In genomic region chr22:19463491-19464469, GRCh38 we compare ENCODE assay signal across 12 cellular contexts. TPM values are rescaled to one million over a fixed set of nuclear protein-coding genes. Genes with fewer than 3 reads are reported as not detected.
DNase-seq lines count a peak whose midpoint lies in the region; ATAC-seq lines count a peak whose summit lies in the region.
"Had no signal": no experiment of that assay in that cellular context is flagged by ENCODE, and none has a peak within 500 bp of the region (broad histone marks: within the 10 kb centered on the region; RNA-seq: fewer than 3 reads in every experiment).

No MANE protein-coding gene starts in this region.

- DNase-seq in Right ventricle myocardium superior (peak; percentile 74), cardiac septum (ENCODE audit: low spot score) (no peak), amniotic stem cell (lab: John Stamatoyannopoulos, UW) (peak; percentile 59), iris pigment epithelial cell (ENCODE audit: low read depth) (peak; percentile 83), NCI-H187 treated with DMSO at 0.1 percent for 48 hours (lab: John Stamatoyannopoulos, UW) (no peak), NCI-H774 (lab: John Stamatoyannopoulos, UW) (no peak)
- DNase-seq in activated T-helper 1 cell treated with anti-CD3 and anti-CD28 coated beads, Interleukin-12 subunit alpha, Interleukin-12 subunit beta, Interleukin-2, Interleukin-4 antibody, amounts not matched to agents 30 ng/mL and 10 ng/mL and 1 ng/mL, durations not matched to agents 14 hours and 24 hours and 36 hours (ENCODE audit: low spot score) = no peak
- DNase-seq: esophagus squamous epithelium, GDM1, NCI-H510A treated with DMSO at 0.1 percent for 48 hours had no signal

- intact Hi-C loops in Right ventricle myocardium superior (cut with DNase I) (no loop called here), cardiac septum (cut with DNase I) (no loop called here)
- intact Hi-C loops in activated T-helper 1 cell treated with anti-CD3 and anti-CD28 coated beads, Interleukin-12 subunit alpha, Interleukin-12 subunit beta, Interleukin-2, Interleukin-4 antibody, amounts not matched to agents 30 ng/mL and 10 ng/mL and 1 ng/mL, durations not matched to agents 14 hours and 24 hours and 36 hours (cut with micrococcal nuclease) = no loop called here

- no peak overlapping the region for H3K27ac Mint-ChIP-seq in activated T-helper 1 cell treated with anti-CD3 and anti-CD28 coated beads, Interleukin-12 subunit alpha, Interleukin-12 subunit beta, Interleukin-2, Interleukin-4 antibody, amounts not matched to agents 30 ng/mL and 10 ng/mL and 1 ng/mL, durations not matched to agents 14 hours and 24 hours and 36 hours
- H3K27ac Mint-ChIP-seq: neural progenitor cell had no signal

- H3K9me3 Mint-ChIP-seq in activated T-helper 1 cell treated with anti-CD3 and anti-CD28 coated beads, Interleukin-12 subunit alpha, Interleukin-12 subunit beta, Interleukin-2, Interleukin-4 antibody, amounts not matched to agents 30 ng/mL and 10 ng/mL and 1 ng/mL, durations not matched to agents 14 hours and 24 hours and 36 hours = no peaks in the 10 kb centered on the region
- H3K9me3 Mint-ChIP-seq: neural progenitor cell had no signal

- no peak overlapping the region for H3K4me3 Mint-ChIP-seq in activated T-helper 1 cell treated with anti-CD3 and anti-CD28 coated beads, Interleukin-12 subunit alpha, Interleukin-12 subunit beta, Interleukin-2, Interleukin-4 antibody, amounts not matched to agents 30 ng/mL and 10 ng/mL and 1 ng/mL, durations not matched to agents 14 hours and 24 hours and 36 hours
- H3K4me3 Mint-ChIP-seq: neural progenitor cell had no signal

- H3K27me3 Mint-ChIP-seq in activated T-helper 1 cell treated with anti-CD3 and anti-CD28 coated beads, Interleukin-12 subunit alpha, Interleukin-12 subunit beta, Interleukin-2, Interleukin-4 antibody, amounts not matched to agents 30 ng/mL and 10 ng/mL and 1 ng/mL, durations not matched to agents 14 hours and 24 hours and 36 hours (ENCODE audit: insufficient read depth) = no peaks in the 10 kb centered on the region

- peaks cover 43% of the 10 kb centered on the region for H3K36me3 Mint-ChIP-seq in activated T-helper 1 cell treated with anti-CD3 and anti-CD28 coated beads, Interleukin-12 subunit alpha, Interleukin-12 subunit beta, Interleukin-2, Interleukin-4 antibody, amounts not matched to agents 30 ng/mL and 10 ng/mL and 1 ng/mL, durations not matched to agents 14 hours and 24 hours and 36 hours (ENCODE audit: low read depth)

- ATAC-seq in Right ventricle myocardium superior (ENCODE audit: poor library complexity) (peak; percentile 81), GM18909 (IDR thresholded peaks at IDR 0.05; ENCODE audit: poor library complexity, unreplicated experiment) (no peak)

- H3K4me1 Mint-ChIP-seq in activated T-helper 1 cell treated with anti-CD3 and anti-CD28 coated beads, Interleukin-12 subunit alpha, Interleukin-12 subunit beta, Interleukin-2, Interleukin-4 antibody, amounts not matched to agents 30 ng/mL and 10 ng/mL and 1 ng/mL, durations not matched to agents 14 hours and 24 hours and 36 hours (ENCODE audit: low read depth) = peaks cover 22% of the 10 kb centered on the region
- H3K4me1 Mint-ChIP-seq: neural progenitor cell had no signal

RNA-seq across cellular contexts. Expression of gene UFD1, which starts 15.2 kb away (rescaled TPM):
- 43.5 TPM for total RNA-seq in Right ventricle myocardium superior
- total RNA-seq in cardiac septum = 36.2 TPM
- total RNA-seq in activated T-helper 1 cell treated with anti-CD3 and anti-CD28 coated beads, Interleukin-12 subunit alpha, Interleukin-12 subunit beta, Interleukin-2, Interleukin-4 antibody, amounts not matched to agents 30 ng/mL and 10 ng/mL and 1 ng/mL, durations not matched to agents 14 hours and 24 hours and 36 hours = 88.2 and 108 TPM in 2 replicates

RNA-seq across cellular contexts. Expression of gene CDC45, which starts 15.9 kb away (rescaled TPM):
- total RNA-seq in Right ventricle myocardium superior = 0.62 TPM
- not detected for total RNA-seq in cardiac septum
- 104 and 116 TPM in 2 replicates for total RNA-seq in activated T-helper 1 cell treated with anti-CD3 and anti-CD28 coated beads, Interleukin-12 subunit alpha, Interleukin-12 subunit beta, Interleukin-2, Interleukin-4 antibody, amounts not matched to agents 30 ng/mL and 10 ng/mL and 1 ng/mL, durations not matched to agents 14 hours and 24 hours and 36 hours

RNA-seq across cellular contexts. Expression of gene C22orf39, which starts 16.3 kb away (rescaled TPM):
- 65.7 TPM for total RNA-seq in Right ventricle myocardium superior
- total RNA-seq in cardiac septum = 48.7 TPM
- total RNA-seq in activated T-helper 1 cell treated with anti-CD3 and anti-CD28 coated beads, Interleukin-12 subunit alpha, Interleukin-12 subunit beta, Interleukin-2, Interleukin-4 antibody, amounts not matched to agents 30 ng/mL and 10 ng/mL and 1 ng/mL, durations not matched to agents 14 hours and 24 hours and 36 hours = 22.8 and 26.8 TPM in 2 replicates

RNA-seq across cellular contexts. Expression of gene MRPL40, which starts 31.4 kb away (rescaled TPM):
- 56.1 TPM for total RNA-seq in Right ventricle myocardium superior
- total RNA-seq in cardiac septum = 44.1 TPM
- total RNA-seq in activated T-helper 1 cell treated with anti-CD3 and anti-CD28 coated beads, Interleukin-12 subunit alpha, Interleukin-12 subunit beta, Interleukin-2, Interleukin-4 antibody, amounts not matched to agents 30 ng/mL and 10 ng/mL and 1 ng/mL, durations not matched to agents 14 hours and 24 hours and 36 hours = 36.0 and 38.5 TPM in 2 replicates

RNA-seq across cellular contexts. Expression of gene HIRA, which starts 32.2 kb away (rescaled TPM):
- total RNA-seq in Right ventricle myocardium superior (18.2 TPM), cardiac septum (15.0 TPM)
- total RNA-seq in activated T-helper 1 cell treated with anti-CD3 and anti-CD28 coated beads, Interleukin-12 subunit alpha, Interleukin-12 subunit beta, Interleukin-2, Interleukin-4 antibody, amounts not matched to agents 30 ng/mL and 10 ng/mL and 1 ng/mL, durations not matched to agents 14 hours and 24 hours and 36 hours = 44.2 and 46.0 TPM in 2 replicates

Comparison
In these comparisons a context has a peak if more than half of its experiments do, and no peak if none do; other contexts are left out.
1. DNase-seq: peak in Right ventricle myocardium superior (single experiment), amniotic stem cell (single experiment) and iris pigment epithelial cell (single experiment); none in cardiac septum (single experiment), activated T-helper 1 cell treated with anti-CD3 and anti-CD28 coated beads, Interleukin-12 subunit alpha, Interleukin-12 subunit beta, Interleukin-2, Interleukin-4 antibody, amounts not matched to agents 30 ng/mL and 10 ng/mL and 1 ng/mL, durations not matched to agents 14 hours and 24 hours and 36 hours (single experiment), NCI-H187 treated with DMSO at 0.1 percent for 48 hours (single experiment) and NCI-H774 (single experiment).
2. RNA of gene CDC45, which starts 15.9 kb away (total RNA-seq): 104 to 116 TPM in activated T-helper 1 cell treated with anti-CD3 and anti-CD28 coated beads, Interleukin-12 subunit alpha, Interleukin-12 subunit beta, Interleukin-2, Interleukin-4 antibody, amounts not matched to agents 30 ng/mL and 10 ng/mL and 1 ng/mL, durations not matched to agents 14 hours and 24 hours and 36 hours; 0.62 TPM in Right ventricle myocardium superior (single experiment) and not detected in cardiac septum (single experiment); every median in the first group is over 10 times any median in the second.